Comparison of ENCODE assay signal across 18 cellular contexts in genomic region chr14:56803816-56804535, GRCh38. TPM values are rescaled to one million over a fixed set of nuclear protein-coding genes. Genes with fewer than 3 reads are reported as not detected.
"Had no signal": no experiment of that assay in that cellular context is flagged by ENCODE, and none has a peak within 500 bp of the region (broad histone marks: within the 10 kb centered on the region; RNA-seq: fewer than 3 reads in every experiment).

No MANE protein-coding gene starts in this region.

- H3K4me3 ChIP-seq: esophagus muscularis mucosa, left ventricle myocardium inferior, ovary, testis, upper lobe of right lung had no signal

- H3K9me3 ChIP-seq: esophagus muscularis mucosa, left ventricle myocardium inferior, testis, upper lobe of right lung had no signal

- DNase-seq: activated CD4-positive, CD25-positive, alpha-beta regulatory T cell; activated effector memory CD4-positive, alpha-beta T cell treated with anti-CD3 and anti-CD28 coated beads, Interleukin-2, amount 50 U/mL, for 16 hours; amygdala; brain microvascular endothelial cell; cerebellar nuclear complex; kidney; left ventricle myocardium inferior; mesenchymal stem cell; nephron progenitor cell; ovary; stimulated activated CD4-positive, alpha-beta T cell treated with anti-CD3 and anti-CD28 coated beads, Interleukin-15, amount 100 ng/mL, for 24 hours; stimulated activated CD4-positive, alpha-beta T cell treated with anti-CD3 and anti-CD28 coated beads, Interleukin-4, amount 100 ng/mL, for 24 hours; stimulated activated naive CD8-positive, alpha-beta T cell treated with anti-CD3 and anti-CD28 coated beads, Interleukin-15, amount 100 ng/mL, for 72 hours; testis; upper lobe of right lung had no signal

- ATAC-seq: stimulated activated naive CD8-positive, alpha-beta T cell treated with anti-CD3 and anti-CD28 coated beads, Interleukin-15, amount 100 ng/mL, for 72 hours; upper lobe of right lung had no signal

- H3K27me3 ChIP-seq: testis had no signal

- H3K27ac ChIP-seq: brain microvascular endothelial cell, esophagus muscularis mucosa, left ventricle myocardium inferior, ovary, testis, upper lobe of right lung had no signal

- H3K4me1 ChIP-seq: upper lobe of right lung had no signal

- H3K36me3 ChIP-seq: brain microvascular endothelial cell, esophagus muscularis mucosa, left ventricle myocardium inferior, ovary, upper lobe of right lung had no signal

RNA-seq across cellular contexts. Expression of gene OTX2, which starts 6.3 kb away (rescaled TPM):
- total RNA-seq: esophagus muscularis mucosa, fibroblast of villous mesenchyme, kidney, left ventricle myocardium inferior, ovary, skeletal muscle tissue, testis, upper lobe of right lung had no signal
